ENCODE assay signal across 8 cellular contexts in the genomic region with DNA sequence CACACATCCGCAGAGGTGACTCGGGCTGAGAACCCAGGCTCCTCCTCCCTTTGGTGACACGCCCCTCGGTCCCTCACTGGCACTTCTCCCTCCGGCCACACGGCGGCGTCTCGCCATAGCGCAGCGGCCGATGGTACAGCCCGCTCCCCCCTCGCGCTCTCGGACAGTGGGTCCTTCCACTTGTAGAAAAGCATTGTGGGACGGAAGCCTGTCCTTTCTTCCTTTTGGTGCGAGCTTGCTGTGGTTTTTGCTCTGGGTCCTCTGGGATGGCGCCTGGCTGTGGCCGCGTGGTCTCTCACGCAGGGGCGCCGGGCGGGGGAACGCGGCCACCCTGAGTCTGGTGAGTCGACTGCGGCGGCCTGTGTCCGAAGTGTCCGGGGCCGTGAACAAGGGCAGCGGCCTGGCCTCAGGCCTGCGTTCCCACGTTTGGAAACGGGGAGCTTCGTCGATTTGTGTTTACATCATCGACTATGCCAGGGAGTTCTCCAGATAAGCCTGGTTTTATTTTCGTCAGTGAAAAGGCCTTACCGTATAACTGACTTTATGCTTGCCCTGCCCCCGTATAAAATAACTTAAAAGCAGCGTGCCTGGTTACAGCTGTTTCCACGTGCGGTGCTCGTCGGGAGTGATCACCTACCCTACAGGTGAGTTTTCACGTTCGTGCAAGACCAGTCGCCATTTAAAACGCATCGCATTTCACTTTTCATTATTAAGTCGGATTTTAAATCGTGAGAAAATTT.
DNase-seq lines count a peak whose midpoint lies in the region; ATAC-seq and TF ChIP-seq lines count a peak whose summit lies in the region.

No MANE protein-coding gene starts in this region.

- H3K27ac Mint-ChIP-seq in WTC11 = peak overlapping the region; percentile 95

- POLR2A ChIA-PET in WTC11 (lab: Charles Lee) = interaction anchor here (0.6 to 1.7 kb wide), 4 partner anchors 259 to 442 kb away, joined by 3 to 11 read pairs (median 4); no protein-coding TSS in a partner anchor

- H3K27ac ChIP-seq in caudate nucleus (ENCODE audit: low read depth, low read length) = peak overlapping the region; percentile 63

- peak overlapping the region; percentile 91 for H3K4me3 Mint-ChIP-seq in WTC11

- H3K36me3 Mint-ChIP-seq in WTC11 = peaks cover 38% of the 10 kb centered on the region

- TF ChIP-seq CTCF in WTC11 (IDR thresholded peaks at IDR 0.05) = peak; percentile 88

- H3K9me3 Mint-ChIP-seq in WTC11 = peaks cover 14% of the 10 kb centered on the region

- no peaks in the 10 kb centered on the region; the same call in 1 of the 2 replicates for H3K27me3 Mint-ChIP-seq in WTC11 (ENCODE audit: low read depth)

- peak; percentile 97 for DNase-seq in AG20443 (ENCODE audit: low spot score)
- peak; percentile 62 for DNase-seq in NCI-H2196 treated with DMSO at 0.1 percent for 48 hours (lab: John Stamatoyannopoulos, UW; ENCODE audit: unreplicated experiment)
- peak; percentile 88 for DNase-seq in WTC11 (ENCODE audit: low spot score)
- peak; percentile 13 to 94 (median 85) for DNase-seq in caudate nucleus (lab: John Stamatoyannopoulos, UW)
- peak; percentile 91 for DNase-seq in iris pigment epithelial cell (ENCODE audit: low read depth)
- peak; percentile 93 for DNase-seq in stimulated activated CD4-positive, alpha-beta T cell treated with anti-CD3 and anti-CD28 coated beads, Interleukin-12 subunit alpha, Interleukin-12 subunit beta, amount 100 ng/mL, for 4 hours

- CTCF ChIA-PET in WTC11 (lab: Charles Lee) = interaction anchor here (0.6 to 2.3 kb wide), 14 partner anchors 9 to 700 kb away, joined by 3 to 10 read pairs (median 3); a partner anchor contains a TSS

- peaks cover 49% of the 10 kb centered on the region for H3K4me1 Mint-ChIP-seq in WTC11

- ATAC-seq in GM18909 (IDR thresholded peaks at IDR 0.05; ENCODE audit: poor library complexity, unreplicated experiment) = peak; percentile 99
- peak; percentile 97 for ATAC-seq in HG03159 (IDR thresholded peaks at IDR 0.05; ENCODE audit: unreplicated experiment)
- ATAC-seq in WTC11 = peak; percentile 86

TF ChIP-seq in WTC11, 78 proteins besides CTCF, POLR2A, EP300 and RAD21 (continues in another document):
- TF ChIP-seq TEAD1 (CRISPR knock-in tag; IDR thresholded peaks at IDR 0.05) (peak; percentile 95), EMX1 (CRISPR knock-in tag; IDR thresholded peaks at IDR 0.05) (peak; percentile 58; the same call in 1 of the 2 replicates), FOXJ3 (CRISPR knock-in tag; IDR thresholded peaks at IDR 0.05; ENCODE audit: borderline replicate concordance) (no peak), HMGA2 (CRISPR knock-in tag; IDR thresholded peaks at IDR 0.05) (no peak), FOXK1 (CRISPR knock-in tag; IDR thresholded peaks at IDR 0.05) (peak; percentile 94), OVOL2 (CRISPR knock-in tag; IDR thresholded peaks at IDR 0.05; ENCODE audit: borderline replicate concordance) (no peak), TEAD4 (CRISPR knock-in tag; IDR thresholded peaks at IDR 0.05) (0 out of 2 replicates have a peak, but pooled peaks have one; percentile 57)
- TF ChIP-seq, protein P1, sequence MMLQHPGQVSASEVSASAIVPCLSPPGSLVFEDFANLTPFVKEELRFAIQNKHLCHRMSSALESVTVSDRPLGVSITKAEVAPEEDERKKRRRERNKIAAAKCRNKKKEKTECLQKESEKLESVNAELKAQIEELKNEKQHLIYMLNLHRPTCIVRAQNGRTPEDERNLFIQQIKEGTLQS (CRISPR knock-in tag; conservative IDR thresholded peaks at IDR 0.05) = no peak
- TF ChIP-seq, protein P2, sequence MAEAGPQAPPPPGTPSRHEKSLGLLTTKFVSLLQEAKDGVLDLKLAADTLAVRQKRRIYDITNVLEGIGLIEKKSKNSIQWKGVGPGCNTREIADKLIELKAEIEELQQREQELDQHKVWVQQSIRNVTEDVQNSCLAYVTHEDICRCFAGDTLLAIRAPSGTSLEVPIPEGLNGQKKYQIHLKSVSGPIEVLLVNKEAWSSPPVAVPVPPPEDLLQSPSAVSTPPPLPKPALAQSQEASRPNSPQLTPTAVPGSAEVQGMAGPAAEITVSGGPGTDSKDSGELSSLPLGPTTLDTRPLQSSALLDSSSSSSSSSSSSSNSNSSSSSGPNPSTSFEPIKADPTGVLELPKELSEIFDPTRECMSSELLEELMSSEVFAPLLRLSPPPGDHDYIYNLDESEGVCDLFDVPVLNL (CRISPR knock-in tag; IDR thresholded peaks at IDR 0.05; ENCODE audit: borderline replicate concordance, low read depth) = no peak
- TF ChIP-seq, protein P3, sequence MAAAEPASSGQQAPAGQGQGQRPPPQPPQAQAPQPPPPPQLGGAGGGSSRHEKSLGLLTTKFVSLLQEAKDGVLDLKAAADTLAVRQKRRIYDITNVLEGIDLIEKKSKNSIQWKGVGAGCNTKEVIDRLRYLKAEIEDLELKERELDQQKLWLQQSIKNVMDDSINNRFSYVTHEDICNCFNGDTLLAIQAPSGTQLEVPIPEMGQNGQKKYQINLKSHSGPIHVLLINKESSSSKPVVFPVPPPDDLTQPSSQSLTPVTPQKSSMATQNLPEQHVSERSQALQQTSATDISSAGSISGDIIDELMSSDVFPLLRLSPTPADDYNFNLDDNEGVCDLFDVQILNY (CRISPR knock-in tag; IDR thresholded peaks at IDR 0.05) = no peak
- TF ChIP-seq, protein P4, sequence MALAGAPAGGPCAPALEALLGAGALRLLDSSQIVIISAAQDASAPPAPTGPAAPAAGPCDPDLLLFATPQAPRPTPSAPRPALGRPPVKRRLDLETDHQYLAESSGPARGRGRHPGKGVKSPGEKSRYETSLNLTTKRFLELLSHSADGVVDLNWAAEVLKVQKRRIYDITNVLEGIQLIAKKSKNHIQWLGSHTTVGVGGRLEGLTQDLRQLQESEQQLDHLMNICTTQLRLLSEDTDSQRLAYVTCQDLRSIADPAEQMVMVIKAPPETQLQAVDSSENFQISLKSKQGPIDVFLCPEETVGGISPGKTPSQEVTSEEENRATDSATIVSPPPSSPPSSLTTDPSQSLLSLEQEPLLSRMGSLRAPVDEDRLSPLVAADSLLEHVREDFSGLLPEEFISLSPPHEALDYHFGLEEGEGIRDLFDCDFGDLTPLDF (CRISPR knock-in tag; IDR thresholded peaks at IDR 0.05) = no peak
- TF ChIP-seq, protein P5, sequence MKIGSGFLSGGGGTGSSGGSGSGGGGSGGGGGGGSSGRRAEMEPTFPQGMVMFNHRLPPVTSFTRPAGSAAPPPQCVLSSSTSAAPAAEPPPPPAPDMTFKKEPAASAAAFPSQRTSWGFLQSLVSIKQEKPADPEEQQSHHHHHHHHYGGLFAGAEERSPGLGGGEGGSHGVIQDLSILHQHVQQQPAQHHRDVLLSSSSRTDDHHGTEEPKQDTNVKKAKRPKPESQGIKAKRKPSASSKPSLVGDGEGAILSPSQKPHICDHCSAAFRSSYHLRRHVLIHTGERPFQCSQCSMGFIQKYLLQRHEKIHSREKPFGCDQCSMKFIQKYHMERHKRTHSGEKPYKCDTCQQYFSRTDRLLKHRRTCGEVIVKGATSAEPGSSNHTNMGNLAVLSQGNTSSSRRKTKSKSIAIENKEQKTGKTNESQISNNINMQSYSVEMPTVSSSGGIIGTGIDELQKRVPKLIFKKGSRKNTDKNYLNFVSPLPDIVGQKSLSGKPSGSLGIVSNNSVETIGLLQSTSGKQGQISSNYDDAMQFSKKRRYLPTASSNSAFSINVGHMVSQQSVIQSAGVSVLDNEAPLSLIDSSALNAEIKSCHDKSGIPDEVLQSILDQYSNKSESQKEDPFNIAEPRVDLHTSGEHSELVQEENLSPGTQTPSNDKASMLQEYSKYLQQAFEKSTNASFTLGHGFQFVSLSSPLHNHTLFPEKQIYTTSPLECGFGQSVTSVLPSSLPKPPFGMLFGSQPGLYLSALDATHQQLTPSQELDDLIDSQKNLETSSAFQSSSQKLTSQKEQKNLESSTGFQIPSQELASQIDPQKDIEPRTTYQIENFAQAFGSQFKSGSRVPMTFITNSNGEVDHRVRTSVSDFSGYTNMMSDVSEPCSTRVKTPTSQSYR (CRISPR knock-in tag; IDR thresholded peaks at IDR 0.05) = peak; percentile 46; the same call in 1 of the 2 replicates
- TF ChIP-seq, protein P6, sequence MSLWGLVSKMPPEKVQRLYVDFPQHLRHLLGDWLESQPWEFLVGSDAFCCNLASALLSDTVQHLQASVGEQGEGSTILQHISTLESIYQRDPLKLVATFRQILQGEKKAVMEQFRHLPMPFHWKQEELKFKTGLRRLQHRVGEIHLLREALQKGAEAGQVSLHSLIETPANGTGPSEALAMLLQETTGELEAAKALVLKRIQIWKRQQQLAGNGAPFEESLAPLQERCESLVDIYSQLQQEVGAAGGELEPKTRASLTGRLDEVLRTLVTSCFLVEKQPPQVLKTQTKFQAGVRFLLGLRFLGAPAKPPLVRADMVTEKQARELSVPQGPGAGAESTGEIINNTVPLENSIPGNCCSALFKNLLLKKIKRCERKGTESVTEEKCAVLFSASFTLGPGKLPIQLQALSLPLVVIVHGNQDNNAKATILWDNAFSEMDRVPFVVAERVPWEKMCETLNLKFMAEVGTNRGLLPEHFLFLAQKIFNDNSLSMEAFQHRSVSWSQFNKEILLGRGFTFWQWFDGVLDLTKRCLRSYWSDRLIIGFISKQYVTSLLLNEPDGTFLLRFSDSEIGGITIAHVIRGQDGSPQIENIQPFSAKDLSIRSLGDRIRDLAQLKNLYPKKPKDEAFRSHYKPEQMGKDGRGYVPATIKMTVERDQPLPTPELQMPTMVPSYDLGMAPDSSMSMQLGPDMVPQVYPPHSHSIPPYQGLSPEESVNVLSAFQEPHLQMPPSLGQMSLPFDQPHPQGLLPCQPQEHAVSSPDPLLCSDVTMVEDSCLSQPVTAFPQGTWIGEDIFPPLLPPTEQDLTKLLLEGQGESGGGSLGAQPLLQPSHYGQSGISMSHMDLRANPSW (CRISPR knock-in tag; conservative IDR thresholded peaks at IDR 0.05; ENCODE audit: low read depth) = no peak
- TF ChIP-seq, protein P7, sequence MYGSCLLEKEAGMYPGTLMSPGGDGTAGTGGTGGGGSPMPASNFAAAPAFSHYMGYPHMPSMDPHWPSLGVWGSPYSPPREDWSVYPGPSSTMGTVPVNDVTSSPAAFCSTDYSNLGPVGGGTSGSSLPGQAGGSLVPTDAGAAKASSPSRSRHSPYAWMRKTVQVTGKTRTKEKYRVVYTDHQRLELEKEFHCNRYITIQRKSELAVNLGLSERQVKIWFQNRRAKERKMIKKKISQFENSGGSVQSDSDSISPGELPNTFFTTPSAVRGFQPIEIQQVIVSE (CRISPR knock-in tag; IDR thresholded peaks at IDR 0.05; ENCODE audit: borderline replicate concordance) = no peak

Comparison
In these comparisons a context has a peak if more than half of its experiments do, and no peak if none do; other contexts are left out.
1. Peak in every context shown above with its lines: DNase-seq, ATAC-seq and H3K27ac ChIP-seq.